In the genomic region with DNA sequence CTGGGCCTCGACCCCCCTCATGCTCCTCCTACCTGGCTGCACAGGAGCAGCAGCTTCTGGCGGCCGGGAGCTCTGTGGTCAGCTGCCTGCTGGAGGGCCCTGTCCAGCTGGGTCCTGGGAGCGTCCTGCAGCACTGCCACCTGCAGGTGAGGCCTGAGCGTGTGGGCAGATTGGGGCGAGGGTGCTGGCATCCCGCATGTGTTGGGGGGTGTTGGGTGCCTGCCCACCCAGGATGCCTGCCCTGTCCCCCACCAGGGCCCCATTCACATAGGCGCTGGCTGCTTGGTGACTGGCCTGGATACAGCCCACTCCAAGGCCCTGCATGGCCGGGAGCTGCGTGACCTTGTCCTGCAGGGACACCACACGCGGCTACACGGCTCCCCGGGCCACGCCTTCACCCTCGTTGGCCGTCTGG, we compare ENCODE assay signal across 1 cellular context.
TF ChIP-seq lines count a peak whose summit lies in the region.

No MANE protein-coding gene starts in this region.

TF ChIP-seq in HepG2, 621 proteins besides CTCF, POLR2A, EP300 and RAD21 (continued from another document and continues in another):
- TF ChIP-seq CBFB (CRISPR knock-in tag; IDR thresholded peaks at IDR 0.05) (peak; percentile 84), KDM4B (CRISPR knock-in tag; IDR thresholded peaks at IDR 0.05) (peak; percentile 35; the same call in 1 of the 2 replicates), KDM3A (CRISPR knock-in tag; IDR thresholded peaks at IDR 0.05; ENCODE audit: low read depth) (no peak), ZNF232 (CRISPR knock-in tag; IDR thresholded peaks at IDR 0.05; ENCODE audit: borderline replicate concordance) (0 out of 2 replicates have a peak, but pooled peaks have one; percentile 21), ZNF253 (CRISPR knock-in tag; IDR thresholded peaks at IDR 0.05; ENCODE audit: borderline replicate concordance) (peak; percentile 63; the same call in 1 of the 2 replicates), SPEN (CRISPR knock-in tag; IDR thresholded peaks at IDR 0.05; ENCODE audit: low read depth) (0 out of 2 replicates have a peak, but pooled peaks have one; percentile 28), ZC3H13 (CRISPR knock-in tag; IDR thresholded peaks at IDR 0.05) (no peak), HOXA7 (CRISPR knock-in tag; IDR thresholded peaks at IDR 0.05) (no peak), FOXM1 (CRISPR knock-in tag; IDR thresholded peaks at IDR 0.05) (no peak), ZSCAN31 (CRISPR knock-in tag; IDR thresholded peaks at IDR 0.05; ENCODE audit: low read depth) (0 out of 2 replicates have a peak, but pooled peaks have one; percentile 49), ZNF713 (CRISPR knock-in tag; IDR thresholded peaks at IDR 0.05) (0 out of 2 replicates have a peak, but pooled peaks have one; percentile 41), ZNF264 (CRISPR knock-in tag; IDR thresholded peaks at IDR 0.05) (no peak), ZNF839 (CRISPR knock-in tag; IDR thresholded peaks at IDR 0.05; ENCODE audit: borderline replicate concordance) (peak; percentile 82; the same call in 1 of the 2 replicates), MTA1 (CRISPR knock-in tag; IDR thresholded peaks at IDR 0.05; ENCODE audit: borderline replicate concordance) (peak; percentile 67; the same call in 1 of the 2 replicates), SP4 (CRISPR knock-in tag; IDR thresholded peaks at IDR 0.05) (peak; percentile 26; the same call in 1 of the 2 replicates), GLI4 (CRISPR knock-in tag; IDR thresholded peaks at IDR 0.05; ENCODE audit: borderline replicate concordance) (no peak), ZZZ3 (CRISPR knock-in tag; IDR thresholded peaks at IDR 0.05; ENCODE audit: borderline replicate concordance) (peak; percentile 65; the same call in 1 of the 2 replicates), TGIF2 (CRISPR knock-in tag; IDR thresholded peaks at IDR 0.05) (peak; percentile 78), HNRNPLL (IDR thresholded peaks at IDR 0.05; ENCODE audit: low read depth, low read length, poor library complexity, severe bottlenecking) (peak; percentile 61), CHCHD3 (CRISPR knock-in tag; IDR thresholded peaks at IDR 0.05) (no peak), ZNF614 (CRISPR knock-in tag; IDR thresholded peaks at IDR 0.05; ENCODE audit: borderline replicate concordance) (peak; percentile 52; the same call in 1 of the 2 replicates), ZNF331 (CRISPR knock-in tag; IDR thresholded peaks at IDR 0.05) (peak; percentile 53; the same call in 1 of the 2 replicates), ZNF768 (CRISPR knock-in tag; IDR thresholded peaks at IDR 0.05) (no peak), HNF4A (CRISPR knock-in tag; IDR thresholded peaks at IDR 0.05) (0 out of 2 replicates have a peak, but pooled peaks have one; percentile 3), SSRP1 (CRISPR knock-in tag; IDR thresholded peaks at IDR 0.05) (peak; percentile 78; the same call in 1 of the 2 replicates), CREM (IDR thresholded peaks at IDR 0.05) (no peak), CREM (CRISPR knock-in tag; IDR thresholded peaks at IDR 0.05) (no peak), ZNF567 (CRISPR knock-in tag; IDR thresholded peaks at IDR 0.05; ENCODE audit: borderline replicate concordance) (peak; percentile 82; the same call in 1 of the 2 replicates), ZFP37 (CRISPR knock-in tag; IDR thresholded peaks at IDR 0.05; ENCODE audit: borderline replicate concordance) (0 out of 2 replicates have a peak, but pooled peaks have one; percentile 26), FOXO1 (CRISPR knock-in tag; IDR thresholded peaks at IDR 0.05) (peak; percentile 35), TBX2 (CRISPR knock-in tag; IDR thresholded peaks at IDR 0.05; ENCODE audit: borderline replicate concordance) (peak; percentile 44; the same call in 1 of the 2 replicates), SRSF9 (IDR thresholded peaks at IDR 0.05; ENCODE audit: borderline replicate concordance, insufficient read depth, low read depth, low read length, poor library complexity, severe bottlenecking) (no peak), ZNF772 (CRISPR knock-in tag; IDR thresholded peaks at IDR 0.05) (peak; percentile 44; the same call in 1 of the 2 replicates), ZNF354B (CRISPR knock-in tag; IDR thresholded peaks at IDR 0.05) (no peak), ZSCAN25 (CRISPR knock-in tag; IDR thresholded peaks at IDR 0.05) (no peak), ZBTB20 (CRISPR knock-in tag; IDR thresholded peaks at IDR 0.05; ENCODE audit: borderline replicate concordance, low read depth) (no peak), MEIS1 (CRISPR knock-in tag; IDR thresholded peaks at IDR 0.05; ENCODE audit: borderline replicate concordance) (peak; percentile 92; the same call in 1 of the 2 replicates), BHLHE40 (IDR thresholded peaks at IDR 0.05; ENCODE audit: low read length) (peak; percentile 49; the same call in 1 of the 2 replicates), RBFOX2 (IDR thresholded peaks at IDR 0.05; ENCODE audit: low read depth, low read length) (peak; percentile 32; the same call in 1 of the 2 replicates), ZNF343 (CRISPR knock-in tag; IDR thresholded peaks at IDR 0.05) (no peak), ZNF556 (CRISPR knock-in tag; IDR thresholded peaks at IDR 0.05; ENCODE audit: borderline replicate concordance) (peak; percentile 56; the same call in 1 of the 2 replicates)
- TF ChIP-seq, protein P1, sequence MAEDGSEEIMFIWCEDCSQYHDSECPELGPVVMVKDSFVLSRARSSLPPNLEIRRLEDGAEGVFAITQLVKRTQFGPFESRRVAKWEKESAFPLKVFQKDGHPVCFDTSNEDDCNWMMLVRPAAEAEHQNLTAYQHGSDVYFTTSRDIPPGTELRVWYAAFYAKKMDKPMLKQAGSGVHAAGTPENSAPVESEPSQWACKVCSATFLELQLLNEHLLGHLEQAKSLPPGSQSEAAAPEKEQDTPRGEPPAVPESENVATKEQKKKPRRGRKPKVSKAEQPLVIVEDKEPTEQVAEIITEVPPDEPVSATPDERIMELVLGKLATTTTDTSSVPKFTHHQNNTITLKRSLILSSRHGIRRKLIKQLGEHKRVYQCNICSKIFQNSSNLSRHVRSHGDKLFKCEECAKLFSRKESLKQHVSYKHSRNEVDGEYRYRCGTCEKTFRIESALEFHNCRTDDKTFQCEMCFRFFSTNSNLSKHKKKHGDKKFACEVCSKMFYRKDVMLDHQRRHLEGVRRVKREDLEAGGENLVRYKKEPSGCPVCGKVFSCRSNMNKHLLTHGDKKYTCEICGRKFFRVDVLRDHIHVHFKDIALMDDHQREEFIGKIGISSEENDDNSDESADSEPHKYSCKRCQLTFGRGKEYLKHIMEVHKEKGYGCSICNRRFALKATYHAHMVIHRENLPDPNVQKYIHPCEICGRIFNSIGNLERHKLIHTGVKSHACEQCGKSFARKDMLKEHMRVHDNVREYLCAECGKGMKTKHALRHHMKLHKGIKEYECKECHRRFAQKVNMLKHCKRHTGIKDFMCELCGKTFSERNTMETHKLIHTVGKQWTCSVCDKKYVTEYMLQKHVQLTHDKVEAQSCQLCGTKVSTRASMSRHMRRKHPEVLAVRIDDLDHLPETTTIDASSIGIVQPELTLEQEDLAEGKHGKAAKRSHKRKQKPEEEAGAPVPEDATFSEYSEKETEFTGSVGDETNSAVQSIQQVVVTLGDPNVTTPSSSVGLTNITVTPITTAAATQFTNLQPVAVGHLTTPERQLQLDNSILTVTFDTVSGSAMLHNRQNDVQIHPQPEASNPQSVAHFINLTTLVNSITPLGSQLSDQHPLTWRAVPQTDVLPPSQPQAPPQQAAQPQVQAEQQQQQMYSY (CRISPR knock-in tag; IDR thresholded peaks at IDR 0.05), result no peak
- TF ChIP-seq, protein P2, sequence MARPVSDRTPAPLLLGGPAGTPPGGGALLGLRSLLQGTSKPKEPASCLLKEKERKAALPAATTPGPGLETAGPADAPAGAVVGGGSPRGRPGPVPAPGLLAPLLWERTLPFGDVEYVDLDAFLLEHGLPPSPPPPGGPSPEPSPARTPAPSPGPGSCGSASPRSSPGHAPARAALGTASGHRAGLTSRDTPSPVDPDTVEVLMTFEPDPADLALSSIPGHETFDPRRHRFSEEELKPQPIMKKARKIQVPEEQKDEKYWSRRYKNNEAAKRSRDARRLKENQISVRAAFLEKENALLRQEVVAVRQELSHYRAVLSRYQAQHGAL (CRISPR knock-in tag; IDR thresholded peaks at IDR 0.05; ENCODE audit: not compliant biosample characterization), result no peak
- TF ChIP-seq, protein P3, sequence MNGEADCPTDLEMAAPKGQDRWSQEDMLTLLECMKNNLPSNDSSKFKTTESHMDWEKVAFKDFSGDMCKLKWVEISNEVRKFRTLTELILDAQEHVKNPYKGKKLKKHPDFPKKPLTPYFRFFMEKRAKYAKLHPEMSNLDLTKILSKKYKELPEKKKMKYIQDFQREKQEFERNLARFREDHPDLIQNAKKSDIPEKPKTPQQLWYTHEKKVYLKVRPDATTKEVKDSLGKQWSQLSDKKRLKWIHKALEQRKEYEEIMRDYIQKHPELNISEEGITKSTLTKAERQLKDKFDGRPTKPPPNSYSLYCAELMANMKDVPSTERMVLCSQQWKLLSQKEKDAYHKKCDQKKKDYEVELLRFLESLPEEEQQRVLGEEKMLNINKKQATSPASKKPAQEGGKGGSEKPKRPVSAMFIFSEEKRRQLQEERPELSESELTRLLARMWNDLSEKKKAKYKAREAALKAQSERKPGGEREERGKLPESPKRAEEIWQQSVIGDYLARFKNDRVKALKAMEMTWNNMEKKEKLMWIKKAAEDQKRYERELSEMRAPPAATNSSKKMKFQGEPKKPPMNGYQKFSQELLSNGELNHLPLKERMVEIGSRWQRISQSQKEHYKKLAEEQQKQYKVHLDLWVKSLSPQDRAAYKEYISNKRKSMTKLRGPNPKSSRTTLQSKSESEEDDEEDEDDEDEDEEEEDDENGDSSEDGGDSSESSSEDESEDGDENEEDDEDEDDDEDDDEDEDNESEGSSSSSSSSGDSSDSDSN (CRISPR knock-in tag; IDR thresholded peaks at IDR 0.05), result peak; percentile 69
- TF ChIP-seq, protein P4, sequence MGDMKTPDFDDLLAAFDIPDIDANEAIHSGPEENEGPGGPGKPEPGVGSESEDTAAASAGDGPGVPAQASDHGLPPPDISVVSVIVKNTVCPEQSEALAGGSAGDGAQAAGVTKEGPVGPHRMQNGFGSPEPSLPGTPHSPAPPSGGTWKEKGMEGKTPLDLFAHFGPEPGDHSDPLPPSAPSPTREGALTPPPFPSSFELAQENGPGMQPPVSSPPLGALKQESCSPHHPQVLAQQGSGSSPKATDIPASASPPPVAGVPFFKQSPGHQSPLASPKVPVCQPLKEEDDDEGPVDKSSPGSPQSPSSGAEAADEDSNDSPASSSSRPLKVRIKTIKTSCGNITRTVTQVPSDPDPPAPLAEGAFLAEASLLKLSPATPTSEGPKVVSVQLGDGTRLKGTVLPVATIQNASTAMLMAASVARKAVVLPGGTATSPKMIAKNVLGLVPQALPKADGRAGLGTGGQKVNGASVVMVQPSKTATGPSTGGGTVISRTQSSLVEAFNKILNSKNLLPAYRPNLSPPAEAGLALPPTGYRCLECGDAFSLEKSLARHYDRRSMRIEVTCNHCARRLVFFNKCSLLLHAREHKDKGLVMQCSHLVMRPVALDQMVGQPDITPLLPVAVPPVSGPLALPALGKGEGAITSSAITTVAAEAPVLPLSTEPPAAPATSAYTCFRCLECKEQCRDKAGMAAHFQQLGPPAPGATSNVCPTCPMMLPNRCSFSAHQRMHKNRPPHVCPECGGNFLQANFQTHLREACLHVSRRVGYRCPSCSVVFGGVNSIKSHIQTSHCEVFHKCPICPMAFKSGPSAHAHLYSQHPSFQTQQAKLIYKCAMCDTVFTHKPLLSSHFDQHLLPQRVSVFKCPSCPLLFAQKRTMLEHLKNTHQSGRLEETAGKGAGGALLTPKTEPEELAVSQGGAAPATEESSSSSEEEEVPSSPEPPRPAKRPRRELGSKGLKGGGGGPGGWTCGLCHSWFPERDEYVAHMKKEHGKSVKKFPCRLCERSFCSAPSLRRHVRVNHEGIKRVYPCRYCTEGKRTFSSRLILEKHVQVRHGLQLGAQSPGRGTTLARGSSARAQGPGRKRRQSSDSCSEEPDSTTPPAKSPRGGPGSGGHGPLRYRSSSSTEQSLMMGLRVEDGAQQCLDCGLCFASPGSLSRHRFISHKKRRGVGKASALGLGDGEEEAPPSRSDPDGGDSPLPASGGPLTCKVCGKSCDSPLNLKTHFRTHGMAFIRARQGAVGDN (CRISPR knock-in tag; IDR thresholded peaks at IDR 0.05), result peak; percentile 79
- TF ChIP-seq, protein P5, sequence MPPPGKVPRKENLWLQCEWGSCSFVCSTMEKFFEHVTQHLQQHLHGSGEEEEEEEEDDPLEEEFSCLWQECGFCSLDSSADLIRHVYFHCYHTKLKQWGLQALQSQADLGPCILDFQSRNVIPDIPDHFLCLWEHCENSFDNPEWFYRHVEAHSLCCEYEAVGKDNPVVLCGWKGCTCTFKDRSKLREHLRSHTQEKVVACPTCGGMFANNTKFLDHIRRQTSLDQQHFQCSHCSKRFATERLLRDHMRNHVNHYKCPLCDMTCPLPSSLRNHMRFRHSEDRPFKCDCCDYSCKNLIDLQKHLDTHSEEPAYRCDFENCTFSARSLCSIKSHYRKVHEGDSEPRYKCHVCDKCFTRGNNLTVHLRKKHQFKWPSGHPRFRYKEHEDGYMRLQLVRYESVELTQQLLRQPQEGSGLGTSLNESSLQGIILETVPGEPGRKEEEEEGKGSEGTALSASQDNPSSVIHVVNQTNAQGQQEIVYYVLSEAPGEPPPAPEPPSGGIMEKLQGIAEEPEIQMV (CRISPR knock-in tag; IDR thresholded peaks at IDR 0.05; ENCODE audit: low read depth), result 0 out of 2 replicates have a peak, but pooled peaks have one; percentile 59
- TF ChIP-seq, protein P6, sequence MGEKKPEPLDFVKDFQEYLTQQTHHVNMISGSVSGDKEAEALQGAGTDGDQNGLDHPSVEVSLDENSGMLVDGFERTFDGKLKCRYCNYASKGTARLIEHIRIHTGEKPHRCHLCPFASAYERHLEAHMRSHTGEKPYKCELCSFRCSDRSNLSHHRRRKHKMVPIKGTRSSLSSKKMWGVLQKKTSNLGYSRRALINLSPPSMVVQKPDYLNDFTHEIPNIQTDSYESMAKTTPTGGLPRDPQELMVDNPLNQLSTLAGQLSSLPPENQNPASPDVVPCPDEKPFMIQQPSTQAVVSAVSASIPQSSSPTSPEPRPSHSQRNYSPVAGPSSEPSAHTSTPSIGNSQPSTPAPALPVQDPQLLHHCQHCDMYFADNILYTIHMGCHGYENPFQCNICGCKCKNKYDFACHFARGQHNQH (CRISPR knock-in tag; IDR thresholded peaks at IDR 0.05), result peak; percentile 33; the same call in 1 of the 2 replicates
- TF ChIP-seq, protein P7, sequence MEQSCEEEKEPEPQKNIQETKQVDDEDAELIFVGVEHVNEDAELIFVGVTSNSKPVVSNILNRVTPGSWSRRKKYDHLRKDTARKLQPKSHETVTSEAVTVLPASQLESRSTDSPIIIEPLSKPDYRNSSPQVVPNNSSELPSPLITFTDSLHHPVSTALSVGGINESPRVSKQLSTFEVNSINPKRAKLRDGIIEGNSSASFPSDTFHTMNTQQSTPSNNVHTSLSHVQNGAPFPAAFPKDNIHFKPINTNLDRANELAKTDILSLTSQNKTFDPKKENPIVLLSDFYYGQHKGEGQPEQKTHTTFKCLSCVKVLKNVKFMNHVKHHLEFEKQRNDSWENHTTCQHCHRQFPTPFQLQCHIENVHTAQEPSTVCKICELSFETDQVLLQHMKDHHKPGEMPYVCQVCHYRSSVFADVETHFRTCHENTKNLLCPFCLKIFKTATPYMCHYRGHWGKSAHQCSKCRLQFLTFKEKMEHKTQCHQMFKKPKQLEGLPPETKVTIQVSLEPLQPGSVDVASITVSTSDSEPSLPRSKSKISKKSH (CRISPR knock-in tag; IDR thresholded peaks at IDR 0.05; ENCODE audit: borderline replicate concordance), result no peak
